In the genomic region with DNA sequence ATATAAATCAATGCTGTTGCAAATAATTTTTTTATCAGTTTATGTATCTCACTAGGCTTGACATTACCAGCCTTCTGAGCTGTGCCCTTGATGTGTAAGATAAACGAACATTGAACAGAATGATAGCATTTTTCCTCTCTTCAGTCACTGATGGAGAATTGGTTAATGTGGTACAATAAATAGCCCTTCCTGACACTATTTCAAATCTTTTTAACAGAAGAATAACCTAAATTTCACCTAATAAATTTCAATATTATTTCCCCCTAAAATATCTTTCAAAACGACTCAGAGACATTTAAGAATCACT, we compare ENCODE assay signal across 8 cellular contexts. TPM values are rescaled to one million over a fixed set of nuclear protein-coding genes. Genes with fewer than 3 reads are reported as not detected.
A peak's percentile ranks its signal among the peaks of the same experiment; 100 is the strongest.
DNase-seq lines count a peak whose midpoint lies in the region; ATAC-seq and TF ChIP-seq lines count a peak whose summit lies in the region.
"Had no signal": no experiment of that assay in that cellular context is flagged by ENCODE, and none has a peak within 500 bp of the region (broad histone marks: within the 10 kb centered on the region; RNA-seq: fewer than 3 reads in every experiment).

No MANE protein-coding gene starts in this region.

- peaks cover 24% of the 10 kb centered on the region for H3K9me3 Mint-ChIP-seq in GM23338
- H3K9me3 Mint-ChIP-seq in progenitor cell of endocrine pancreas (ENCODE audit: low read depth) = peaks cover 6% of the 10 kb centered on the region

- peaks cover 40% of the 10 kb centered on the region for H3K27me3 ChIP-seq in GM23338 (ENCODE audit: insufficient read depth)
- H3K27me3 ChIP-seq in SU-DHL-6 (ENCODE audit: low read length) = no peaks in the 10 kb centered on the region
- no peaks in the 10 kb centered on the region for H3K27me3 ChIP-seq in fibroblast of lung (ENCODE audit: control insufficient read depth, insufficient read depth, low read length)

- H3K79me2 ChIP-seq in GM23338 (replicated peaks; ENCODE audit: insufficient read depth) = peaks cover 22% of the 10 kb centered on the region
- peaks cover 27% of the 10 kb centered on the region for H3K79me2 ChIP-seq in SU-DHL-6 (ENCODE audit: insufficient read depth, low read length)
- H3K79me2 ChIP-seq in fibroblast of lung (ENCODE audit: control insufficient read depth, insufficient read depth, low read length) = peaks cover 27% of the 10 kb centered on the region

- no peak overlapping the region for H2AFZ ChIP-seq in GM23338
- H2AFZ ChIP-seq in SU-DHL-6 (ENCODE audit: low read depth, low read length, severe bottlenecking) = no peak overlapping the region
- no peak overlapping the region for H2AFZ ChIP-seq in fibroblast of lung (ENCODE audit: low read length)

- no peak for ATAC-seq in GM23338
- no peak for ATAC-seq in HG02973 (IDR thresholded peaks at IDR 0.05; ENCODE audit: unreplicated experiment)
- ATAC-seq: left colon had no signal

- TF ChIP-seq CTCF in GM23338 (conservative IDR thresholded peaks at IDR 0.05; ENCODE audit: low read depth in 2 of 2) (no peak), SU-DHL-6 (IDR thresholded peaks at IDR 0.05; ENCODE audit: insufficient read depth, low read length, poor library complexity, severe bottlenecking) (no peak), fibroblast of lung (conservative IDR thresholded peaks at IDR 0.05 in 1 of 2, IDR thresholded peaks at IDR 0.05 in 1 of 2; ENCODE audit: low read depth in 1 of 2, low read length in 2 of 2) (no peak), progenitor cell of endocrine pancreas (IDR thresholded peaks at IDR 0.05; ENCODE audit: unreplicated experiment) (no peak)

- H3K4me1 Mint-ChIP-seq in GM23338 (peaks cover 16% of the 10 kb centered on the region), progenitor cell of endocrine pancreas (ENCODE audit: low read depth) (peaks cover 18% of the 10 kb centered on the region)

- peaks cover 11% of the 10 kb centered on the region for H3K4me1 ChIP-seq in GM23338 (ENCODE audit: insufficient read depth)
- H3K4me1 ChIP-seq in fibroblast of lung (ENCODE audit: control insufficient read depth, extremely low read depth, insufficient read depth, low read length) = no peaks in the 10 kb centered on the region

- DNase-seq in GM23338 (ENCODE audit: low spot score) = no peak
- DNase-seq in fibroblast of lung (ENCODE audit: low read depth in 2 of 2) = no peak
- no peak for DNase-seq in progenitor cell of endocrine pancreas (ENCODE audit: low spot score, unreplicated experiment)
- no peak for DNase-seq in stimulated activated CD4-positive, alpha-beta T cell treated with anti-CD3 and anti-CD28 coated beads, Interleukin-15, amount 100 ng/mL, for 24 hours
- DNase-seq in NCI-H1417 treated with DMSO at 0.1 percent for 48 hours (lab: John Stamatoyannopoulos, UW) = no peak
- DNase-seq: left colon had no signal

- H3K9me2 ChIP-seq in GM23338 (ENCODE audit: insufficient read depth) (peaks cover 4% of the 10 kb centered on the region; the same call in 1 of the 2 replicates), SU-DHL-6 (replicated peaks; ENCODE audit: insufficient read depth, low read length) (no peaks in the 10 kb centered on the region)

- H3K4me3 ChIP-seq in GM23338 = peak overlapping the region; percentile 77
- H3K4me3 ChIP-seq in SU-DHL-6 (ENCODE audit: insufficient read depth, low read length, poor library complexity, severe bottlenecking) = peak overlapping the region; percentile 66
- H3K4me3 ChIP-seq in fibroblast of lung (replicated peaks in 1 of 4; ENCODE audit: control extremely low read depth in 1 of 4, insufficient read depth in 1 of 4, low read depth in 3 of 4, low read length in 4 of 4) = peak overlapping the region; percentile 72 to 94 (median 82)

- peaks cover 16% of the 10 kb centered on the region for H4K20me1 ChIP-seq in GM23338 (replicated peaks; ENCODE audit: insufficient read depth)
- H4K20me1 ChIP-seq in SU-DHL-6 (ENCODE audit: low read depth, low read length) = peaks cover 9% of the 10 kb centered on the region
- no peaks in the 10 kb centered on the region for H4K20me1 ChIP-seq in fibroblast of lung (ENCODE audit: control insufficient read depth, extremely low read depth, insufficient read depth, low read length)

- H3K27ac Mint-ChIP-seq in GM23338 = no peak overlapping the region
- H3K27ac Mint-ChIP-seq in progenitor cell of endocrine pancreas = no peak overlapping the region

- H3K4me3 Mint-ChIP-seq in GM23338 (peak overlapping the region; percentile 83), progenitor cell of endocrine pancreas (ENCODE audit: low read depth) (peak overlapping the region; percentile 91)

- H3K36me3 ChIP-seq in GM23338 (ENCODE audit: insufficient read depth) = no peaks in the 10 kb centered on the region
- H3K36me3 ChIP-seq in SU-DHL-6 (ENCODE audit: low read length) = peaks cover 3% of the 10 kb centered on the region; the same call in 1 of the 2 replicates
- H3K36me3 ChIP-seq in fibroblast of lung (ENCODE audit: control insufficient read depth, insufficient read depth, low read length) = no peaks in the 10 kb centered on the region

- H3K27ac ChIP-seq in GM23338 (ENCODE audit: low read depth) (no peak overlapping the region), SU-DHL-6 (ENCODE audit: low read depth, low read length) (no peak overlapping the region), fibroblast of lung (ENCODE audit: insufficient read depth, low read length) (peak overlapping the region; percentile 98)

- H3K9me3 ChIP-seq in SU-DHL-6 (ENCODE audit: insufficient read depth, low read length) = no peaks in the 10 kb centered on the region
- no peaks in the 10 kb centered on the region for H3K9me3 ChIP-seq in fibroblast of lung (ENCODE audit: control insufficient read depth, insufficient read depth, low read depth, low read length)

- peaks cover 10% of the 10 kb centered on the region for H3K36me3 Mint-ChIP-seq in GM23338 (ENCODE audit: low read depth)
- no peaks in the 10 kb centered on the region for H3K36me3 Mint-ChIP-seq in progenitor cell of endocrine pancreas (ENCODE audit: insufficient read depth)

- H3K4me2 ChIP-seq in GM23338 (peak overlapping the region; percentile 88), SU-DHL-6 (ENCODE audit: low read depth, low read length, poor library complexity, severe bottlenecking) (peak overlapping the region; percentile 69), fibroblast of lung (ENCODE audit: extremely low read depth, insufficient read depth, low read length) (peak overlapping the region; percentile 84)

- H3K9ac ChIP-seq in SU-DHL-6 (ENCODE audit: low read length) (0 out of 2 replicates have a peak overlapping the region, but pooled peaks have one; percentile 88), fibroblast of lung (ENCODE audit: insufficient read depth, low read length) (no peak overlapping the region)

- H3K27me3 Mint-ChIP-seq in GM23338 (ENCODE audit: insufficient read depth, low read depth, poor library complexity) = peaks cover 37% of the 10 kb centered on the region
- no peaks in the 10 kb centered on the region for H3K27me3 Mint-ChIP-seq in progenitor cell of endocrine pancreas

- H3F3A ChIP-seq in GM23338 (replicated peaks; ENCODE audit: low read depth) (no peaks in the 10 kb centered on the region), SU-DHL-6 (ENCODE audit: insufficient read depth) (0 out of 2 replicates have a peak, but pooled peaks cover 4% of the 10 kb centered on the region)

TF ChIP-seq in GM23338, 12 proteins besides CTCF, POLR2A, EP300 and RAD21 (continues in another document):
- no peak for TF ChIP-seq EZH2phosphoT487 (IDR thresholded peaks at IDR 0.05; ENCODE audit: unreplicated experiment)
- TF ChIP-seq, protein P1, sequence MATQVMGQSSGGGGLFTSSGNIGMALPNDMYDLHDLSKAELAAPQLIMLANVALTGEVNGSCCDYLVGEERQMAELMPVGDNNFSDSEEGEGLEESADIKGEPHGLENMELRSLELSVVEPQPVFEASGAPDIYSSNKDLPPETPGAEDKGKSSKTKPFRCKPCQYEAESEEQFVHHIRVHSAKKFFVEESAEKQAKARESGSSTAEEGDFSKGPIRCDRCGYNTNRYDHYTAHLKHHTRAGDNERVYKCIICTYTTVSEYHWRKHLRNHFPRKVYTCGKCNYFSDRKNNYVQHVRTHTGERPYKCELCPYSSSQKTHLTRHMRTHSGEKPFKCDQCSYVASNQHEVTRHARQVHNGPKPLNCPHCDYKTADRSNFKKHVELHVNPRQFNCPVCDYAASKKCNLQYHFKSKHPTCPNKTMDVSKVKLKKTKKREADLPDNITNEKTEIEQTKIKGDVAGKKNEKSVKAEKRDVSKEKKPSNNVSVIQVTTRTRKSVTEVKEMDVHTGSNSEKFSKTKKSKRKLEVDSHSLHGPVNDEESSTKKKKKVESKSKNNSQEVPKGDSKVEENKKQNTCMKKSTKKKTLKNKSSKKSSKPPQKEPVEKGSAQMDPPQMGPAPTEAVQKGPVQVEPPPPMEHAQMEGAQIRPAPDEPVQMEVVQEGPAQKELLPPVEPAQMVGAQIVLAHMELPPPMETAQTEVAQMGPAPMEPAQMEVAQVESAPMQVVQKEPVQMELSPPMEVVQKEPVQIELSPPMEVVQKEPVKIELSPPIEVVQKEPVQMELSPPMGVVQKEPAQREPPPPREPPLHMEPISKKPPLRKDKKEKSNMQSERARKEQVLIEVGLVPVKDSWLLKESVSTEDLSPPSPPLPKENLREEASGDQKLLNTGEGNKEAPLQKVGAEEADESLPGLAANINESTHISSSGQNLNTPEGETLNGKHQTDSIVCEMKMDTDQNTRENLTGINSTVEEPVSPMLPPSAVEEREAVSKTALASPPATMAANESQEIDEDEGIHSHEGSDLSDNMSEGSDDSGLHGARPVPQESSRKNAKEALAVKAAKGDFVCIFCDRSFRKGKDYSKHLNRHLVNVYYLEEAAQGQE (IDR thresholded peaks at IDR 0.05; ENCODE audit: unreplicated experiment) = no peak
- TF ChIP-seq ZNF114 (CRISPR knock-in tag; IDR thresholded peaks at IDR 0.05) = no peak
- no peak for TF ChIP-seq EZH2 (IDR thresholded peaks at IDR 0.05; ENCODE audit: low read depth, unreplicated experiment)
- no peak for TF ChIP-seq NANOG (IDR thresholded peaks at IDR 0.05; ENCODE audit: borderline replicate concordance)
- TF ChIP-seq JUNB (IDR thresholded peaks at IDR 0.05; ENCODE audit: unreplicated experiment) = no peak

RNA-seq across cellular contexts. Expression of gene ATP2B1, which starts 2.2 kb away (rescaled TPM):
- 20.4 and 42.3 TPM in 2 replicates for total RNA-seq in GM23338 (2014; rRNA removed; shearing (Covaris generic))
- polyA plus RNA-seq in GM23338 (2016; fragmentation: Nextera tagmentation; extraction: Ambion mirVana) (27.4 and 39.3 TPM in 2 replicates), fibroblast of lung (43.0 and 64.3 TPM in 2 replicates)
- total RNA-seq in fibroblast of lung (101 and 141 TPM in 2 replicates), progenitor cell of endocrine pancreas (105 and 110 TPM in 2 replicates)
- 39.8 and 57.0 TPM in 2 replicates for polyA plus RNA-seq in fibroblast of lung (2012)
- polyA minus RNA-seq in fibroblast of lung (ENCODE audit: low replicate concordance) = 7.4 and 17.9 TPM in 2 replicates
